Comparison of ENCODE assay signal across 19 cellular contexts in the genomic region with DNA sequence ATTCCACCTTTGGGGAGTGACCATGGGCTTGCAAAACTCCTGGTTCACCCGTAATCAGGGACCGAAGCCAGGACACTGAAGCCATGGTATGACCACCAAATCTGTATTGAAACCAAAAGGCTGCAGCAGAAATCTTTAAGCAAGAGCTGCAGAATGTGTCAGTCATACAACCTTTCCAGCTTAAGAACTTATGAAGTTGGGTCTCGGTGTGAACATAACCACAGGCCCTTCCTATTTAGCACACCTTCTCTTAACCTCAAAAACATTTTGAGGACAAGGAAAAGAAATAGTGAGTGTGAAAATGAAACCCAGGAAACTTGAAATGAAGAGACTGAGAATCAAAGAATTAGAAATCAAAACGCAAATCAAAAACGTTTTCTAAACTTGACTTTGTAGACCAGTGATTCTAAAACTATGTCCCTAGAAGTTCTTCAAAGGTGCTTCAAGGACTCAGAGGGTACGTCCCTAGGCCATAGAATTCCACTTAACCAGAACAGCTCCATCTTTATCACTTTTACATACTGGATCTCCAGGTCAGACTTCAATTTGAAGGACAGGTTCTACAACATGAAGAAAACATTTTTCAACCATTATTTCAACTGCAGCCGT.
"Had no signal": no experiment of that assay in that cellular context is flagged by ENCODE, and none has a peak within 500 bp of the region (broad histone marks: within the 10 kb centered on the region; RNA-seq: fewer than 3 reads in every experiment).

No MANE protein-coding gene starts in this region.

- H3K9me3 Mint-ChIP-seq: activated B cell treated with CpG ODN at 0.5 μM for 24 hours; activated T-cell treated with anti-CD3 and anti-CD28 coated beads, Interleukin-2, amount 50 U/mL, for 24 hours; brain; natural killer cell treated with Interleukin-12 subunit alpha and Interleukin-12 subunit beta and Interleukin-15 and Interleukin-18, amount 100 ng/mL, for 72 hours; T-helper 1 cell treated with Interleukin-12 subunit alpha and Interleukin-12 subunit beta and Interleukin-4 antibody, amounts not matched to agents 30 μg/mL and 1 μg/mL, for 36 hours had no signal

- ATAC-seq: gastroesophageal sphincter; left ventricle myocardium superior; natural killer cell treated with Interleukin-12 subunit alpha and Interleukin-12 subunit beta and Interleukin-15 and Interleukin-18, amount 100 ng/mL, for 72 hours had no signal

- H3K27ac Mint-ChIP-seq: activated B cell treated with CpG ODN at 0.5 μM for 24 hours; activated T-cell treated with anti-CD3 and anti-CD28 coated beads, Interleukin-2, amount 50 U/mL, for 24 hours; brain; mesothelial cell of epicardium; natural killer cell treated with Interleukin-12 subunit alpha and Interleukin-12 subunit beta and Interleukin-15 and Interleukin-18, amount 100 ng/mL, for 72 hours; T-helper 1 cell treated with Interleukin-12 subunit alpha and Interleukin-12 subunit beta and Interleukin-4 antibody, amounts not matched to agents 30 μg/mL and 1 μg/mL, for 36 hours had no signal

- H3K27me3 Mint-ChIP-seq: brain had no signal

- H3K4me3 Mint-ChIP-seq: activated B cell treated with CpG ODN at 0.5 μM for 24 hours; activated T-cell treated with anti-CD3 and anti-CD28 coated beads, Interleukin-2, amount 50 U/mL, for 24 hours; brain; mesothelial cell of epicardium; natural killer cell treated with Interleukin-12 subunit alpha and Interleukin-12 subunit beta and Interleukin-15 and Interleukin-18, amount 100 ng/mL, for 72 hours; T-helper 1 cell treated with Interleukin-12 subunit alpha and Interleukin-12 subunit beta and Interleukin-4 antibody, amounts not matched to agents 30 μg/mL and 1 μg/mL, for 36 hours had no signal

- H3K4me1 Mint-ChIP-seq: activated B cell treated with CpG ODN at 0.5 μM for 24 hours had no signal

- H3K36me3 Mint-ChIP-seq: brain; natural killer cell treated with Interleukin-12 subunit alpha and Interleukin-12 subunit beta and Interleukin-15 and Interleukin-18, amount 100 ng/mL, for 72 hours had no signal

- DNase-seq: activated B cell treated with CpG ODN at 0.5 μM for 24 hours; activated CD4-positive, alpha-beta T cell treated with anti-CD3 and anti-CD28 coated beads for 48 hours; activated effector memory CD4-positive, alpha-beta T cell treated with anti-CD3 and anti-CD28 coated beads, Interleukin-2, amount 50 U/mL, for 16 hours; activated T-cell treated with anti-CD3 and anti-CD28 coated beads, Interleukin-2, amount 50 U/mL, for 24 hours; aorta; head of caudate nucleus; hypothalamus; left ventricle myocardium superior; mammary epithelial cell; ovary; stimulated activated CD4-positive, alpha-beta T cell treated with anti-CD3 and anti-CD28 coated beads, Interleukin-4, amount 100 ng/mL, for 24 hours; stimulated activated naive CD4-positive, alpha-beta T cell treated with Interleukin-2 at 50 U/mL for 16 hours; substantia nigra; thyroid gland had no signal
